Comparison of ENCODE assay signal across 10 cellular contexts in genomic region chr15:84638103-84638502, GRCh38. TPM values are rescaled to one million over a fixed set of nuclear protein-coding genes. Genes with fewer than 3 reads are reported as not detected.
DNase-seq lines count a peak whose midpoint lies in the region; ATAC-seq and TF ChIP-seq lines count a peak whose summit lies in the region.
"Had no signal": no experiment of that assay in that cellular context is flagged by ENCODE, and none has a peak within 500 bp of the region (broad histone marks: within the 10 kb centered on the region; RNA-seq: fewer than 3 reads in every experiment).

No MANE protein-coding gene starts in this region.

- H3K4me3 ChIP-seq in PC-3 (ENCODE audit: low read length) (no peak overlapping the region), choroid plexus epithelial cell (ENCODE audit: low read depth, low read length) (no peak overlapping the region), esophagus squamous epithelium (no peak overlapping the region)

- no peak overlapping the region for H3K4me2 ChIP-seq in PC-3 (ENCODE audit: low read length)

- ATAC-seq in PC-3 (peak; percentile 39; the same call in 1 of the 2 replicates), GM19328 (IDR thresholded peaks at IDR 0.05; ENCODE audit: unreplicated experiment) (no peak)

- no peak overlapping the region for H3K9ac ChIP-seq in PC-3 (ENCODE audit: low read length)

- no peak overlapping the region for H2AFZ ChIP-seq in PC-3 (ENCODE audit: low read length)

- no peak for TF ChIP-seq POLR2A in esophagus squamous epithelium (IDR thresholded peaks at IDR 0.05)

- no peaks in the 10 kb centered on the region for H3F3A ChIP-seq in PC-3 (ENCODE audit: low read length, unreplicated experiment)

- 45 to 59% methylated on average over 3 of the region's 3 CpGs for WGBS in esophagus squamous epithelium, 2 donors

- no peaks in the 10 kb centered on the region for H3K9me3 ChIP-seq in PC-3 (ENCODE audit: low read length)
- no peaks in the 10 kb centered on the region for H3K9me3 ChIP-seq in esophagus squamous epithelium

- no peak overlapping the region for H3K4me3 Mint-ChIP-seq in activated CD4-positive, alpha-beta T cell treated with anti-CD3 and anti-CD28 coated beads, Interleukin-2, amount 10 ng/mL, durations not matched to agents 7 days and 5 days
- H3K4me3 Mint-ChIP-seq: activated B cell treated with CpG ODN at 0.5 μM for 24 hours had no signal

- no peaks in the 10 kb centered on the region for H3K9me2 ChIP-seq in PC-3 (replicated peaks; ENCODE audit: low read length)

- H3K36me3 ChIP-seq in PC-3 (ENCODE audit: low read depth, low read length): peaks cover 12% of the 10 kb centered on the region
- H3K36me3 ChIP-seq in esophagus squamous epithelium: peaks cover 10 to 69% (median 17%) of the 10 kb centered on the region in 3 donors

- peaks cover 9% of the 10 kb centered on the region for H3K4me1 ChIP-seq in PC-3 (ENCODE audit: insufficient read depth, low read length)
- peaks cover 1 to 41% (median 13%) of the 10 kb centered on the region in 3 donors for H3K4me1 ChIP-seq in esophagus squamous epithelium

- peaks cover 35% of the 10 kb centered on the region for H3K4me1 Mint-ChIP-seq in activated CD4-positive, alpha-beta T cell treated with anti-CD3 and anti-CD28 coated beads, Interleukin-2, amount 10 ng/mL, durations not matched to agents 7 days and 5 days

- peaks cover 27% of the 10 kb centered on the region for H3K79me2 ChIP-seq in PC-3 (ENCODE audit: low read length)

- H3K9me3 Mint-ChIP-seq in activated CD4-positive, alpha-beta T cell treated with anti-CD3 and anti-CD28 coated beads, Interleukin-2, amount 10 ng/mL, durations not matched to agents 7 days and 5 days: no peaks in the 10 kb centered on the region
- H3K9me3 Mint-ChIP-seq: activated B cell treated with CpG ODN at 0.5 μM for 24 hours had no signal

- H3K27ac ChIP-seq in PC-3 (ENCODE audit: low read length): no peak overlapping the region
- peak overlapping the region in 1 of 4 donors; percentile 6 for H3K27ac ChIP-seq in esophagus squamous epithelium
- H3K27ac ChIP-seq: C4-2B had no signal

- TF ChIP-seq CTCF in PC-3 (conservative IDR thresholded peaks at IDR 0.05; ENCODE audit: low read depth, low read length): peak; percentile 51
- TF ChIP-seq CTCF in choroid plexus epithelial cell (conservative IDR thresholded peaks at IDR 0.05; ENCODE audit: low read depth, low read length): peak; percentile 17
- TF ChIP-seq CTCF in esophagus squamous epithelium (IDR thresholded peaks at IDR 0.05): peak in 2 of 6 experiments; percentile 33 to 38

- POLR2A ChIA-PET in activated CD4-positive, alpha-beta T cell treated with anti-CD3 and anti-CD28 coated beads, Interleukin-2, amount 10 ng/mL, durations not matched to agents 7 days and 5 days (lab: Charles Lee): no interaction called here
- POLR2A ChIA-PET in PC-3 (lab: Charles Lee; ENCODE audit: unreplicated experiment): no interaction called here

- peak; percentile 18 for DNase-seq in activated CD4-positive, alpha-beta T cell treated with anti-CD3 and anti-CD28 coated beads, Interleukin-2, amount 10 ng/mL, durations not matched to agents 7 days and 5 days
- DNase-seq in activated CD4-positive, alpha-beta T cell treated with anti-CD3 and anti-CD28 coated beads, Interleukin-2, amount 50 U/mL, for 1 hour: no peak
- peak; percentile 53 for DNase-seq in PC-3
- peak; percentile 41 for DNase-seq in choroid plexus epithelial cell (ENCODE audit: low read depth)
- peak; percentile 66 for DNase-seq in renal cortical epithelial cell (ENCODE audit: low read depth)
- DNase-seq in putamen (ENCODE audit: low spot score): no peak
- no peak for DNase-seq in esophagus squamous epithelium (lab: John Stamatoyannopoulos, UW)
- DNase-seq: activated B cell treated with CpG ODN at 0.5 μM for 24 hours had no signal

- BruUV-seq in PC-3 (replicated peaks; lab: Mats Ljungman, UMichigan): no TSS peak

- H3K27ac Mint-ChIP-seq in activated CD4-positive, alpha-beta T cell treated with anti-CD3 and anti-CD28 coated beads, Interleukin-2, amount 10 ng/mL, durations not matched to agents 7 days and 5 days: no peak overlapping the region
- H3K27ac Mint-ChIP-seq: activated B cell treated with CpG ODN at 0.5 μM for 24 hours had no signal

- H3K27me3 Mint-ChIP-seq in activated CD4-positive, alpha-beta T cell treated with anti-CD3 and anti-CD28 coated beads, Interleukin-2, amount 10 ng/mL, durations not matched to agents 7 days and 5 days: no peaks in the 10 kb centered on the region
- H3K27me3 Mint-ChIP-seq: activated B cell treated with CpG ODN at 0.5 μM for 24 hours had no signal

- CTCF ChIA-PET in activated CD4-positive, alpha-beta T cell treated with anti-CD3 and anti-CD28 coated beads, Interleukin-2, amount 10 ng/mL, durations not matched to agents 7 days and 5 days (lab: Charles Lee): interaction anchor here (0.9 to 1.6 kb wide), 4 partner anchors 9 to 39 kb away, joined by 3 to 8 read pairs (median 4); no protein-coding TSS in a partner anchor
- CTCF ChIA-PET in PC-3 (lab: Charles Lee): interaction anchor here (0.5 to 1.2 kb wide), 2 partner anchors 38 to 116 kb away, joined by 3 to 4 read pairs; no protein-coding TSS in a partner anchor

- no peaks in the 10 kb centered on the region for H4K20me1 ChIP-seq in PC-3 (ENCODE audit: low read length)

- intact Hi-C loops in PC-3 (cut with micrococcal nuclease): loop anchor here (1.0 to 2.0 kb wide), 2 partner anchors 39 to 49 kb away; no protein-coding TSS in a partner anchor
- intact Hi-C loops in esophagus squamous epithelium (cut with DNase I): no loop called here

- peaks cover 56% of the 10 kb centered on the region for H3K36me3 Mint-ChIP-seq in activated CD4-positive, alpha-beta T cell treated with anti-CD3 and anti-CD28 coated beads, Interleukin-2, amount 10 ng/mL, durations not matched to agents 7 days and 5 days (ENCODE audit: low read depth)

- H3K27me3 ChIP-seq in PC-3 (ENCODE audit: low read length) (no peaks in the 10 kb centered on the region), esophagus squamous epithelium (no peaks in the 10 kb centered on the region)

RNA-seq across cellular contexts. Expression of gene WDR73, which starts 16.0 kb away (rescaled TPM):
- total RNA-seq in activated CD4-positive, alpha-beta T cell treated with anti-CD3 and anti-CD28 coated beads, Interleukin-2, amount 10 ng/mL, durations not matched to agents 7 days and 5 days: 10 to 100 TPM; 22.1 to 23.8 TPM
- total RNA-seq in PC-3 (2014; rRNA removed) (20.8 and 29.5 TPM in 2 replicates), renal cortical epithelial cell (34.8 and 35.8 TPM in 2 replicates), esophagus squamous epithelium (10 to 100 TPM; 14.1 to 27.5 (median 16.5) TPM)

RNA-seq across cellular contexts. Expression of gene NMB, which starts 19.9 kb away (rescaled TPM):
- 1 to 10 TPM; 2.8 to 3.8 TPM for total RNA-seq in activated CD4-positive, alpha-beta T cell treated with anti-CD3 and anti-CD28 coated beads, Interleukin-2, amount 10 ng/mL, durations not matched to agents 7 days and 5 days
- 20.4 and 25.9 TPM in 2 replicates for total RNA-seq in PC-3 (2014; rRNA removed)
- 4.2 and 8.7 TPM in 2 replicates for total RNA-seq in renal cortical epithelial cell
- 10 to 100 TPM in 3 of 4 donors, 1 to 10 TPM in 1; 2.3 to 20.6 (median 11.0) TPM for total RNA-seq in esophagus squamous epithelium

RNA-seq across cellular contexts. Expression of gene ZSCAN2, which starts 37.3 kb away (rescaled TPM):
- total RNA-seq in activated CD4-positive, alpha-beta T cell treated with anti-CD3 and anti-CD28 coated beads, Interleukin-2, amount 10 ng/mL, durations not matched to agents 7 days and 5 days: 1 to 10 TPM; 6.3 to 6.6 TPM
- total RNA-seq in PC-3 (2014; rRNA removed) (15.0 and 18.3 TPM in 2 replicates), renal cortical epithelial cell (8.9 and 17.5 TPM in 2 replicates), esophagus squamous epithelium (1 to 10 TPM in 2 of 4 donors, under 1 TPM in 2; 0.45 to 9.5 (median 2.6) TPM)

Comparison
In these comparisons a context has a peak if more than half of its experiments do, and no peak if none do; other contexts are left out.
1. DNase-seq: peak in activated CD4-positive, alpha-beta T cell treated with anti-CD3 and anti-CD28 coated beads, Interleukin-2, amount 10 ng/mL, durations not matched to agents 7 days and 5 days (single experiment), PC-3 (single experiment), choroid plexus epithelial cell (single experiment) and renal cortical epithelial cell (single experiment); none in activated CD4-positive, alpha-beta T cell treated with anti-CD3 and anti-CD28 coated beads, Interleukin-2, amount 50 U/mL, for 1 hour (single experiment), putamen (single experiment) and esophagus squamous epithelium (single experiment).